1 cellular context compared by ENCODE assay signal in the genomic region with DNA sequence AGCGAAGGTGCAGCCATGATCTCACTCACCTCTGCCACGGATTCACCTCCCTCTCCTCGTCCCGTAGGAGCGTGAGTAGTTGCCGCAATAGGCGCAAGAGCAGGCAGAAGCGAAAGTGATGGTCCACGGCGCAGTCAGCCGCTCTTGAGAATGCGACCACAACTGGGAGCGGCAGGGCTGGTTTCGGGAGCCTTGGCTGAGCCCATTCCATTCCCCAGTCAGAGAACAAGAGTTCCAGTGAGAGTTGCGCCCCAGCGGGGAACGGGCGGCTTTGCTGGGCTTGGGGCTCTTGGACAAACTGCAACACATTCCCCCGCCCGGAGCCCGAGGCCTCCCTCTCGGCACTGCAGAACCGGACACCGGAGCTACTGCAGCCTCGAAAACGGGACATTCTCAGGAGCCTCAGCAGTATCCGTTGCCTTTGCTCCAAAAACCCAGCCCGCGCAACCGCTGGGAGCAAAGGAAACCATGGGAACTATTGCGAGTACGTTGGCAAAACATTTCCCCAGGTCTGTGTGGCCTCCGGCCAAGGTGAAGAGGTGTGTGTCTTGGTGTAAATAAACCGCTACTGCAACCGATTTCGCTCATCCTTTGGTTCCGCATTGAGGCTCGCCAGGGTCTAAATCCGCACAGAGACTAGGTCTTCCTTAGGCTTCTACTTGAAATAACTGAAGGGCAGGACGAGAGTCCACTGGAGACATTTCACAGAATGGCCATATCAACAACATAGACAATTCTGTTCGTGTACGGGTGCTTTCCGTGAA.
TF ChIP-seq lines count a peak whose summit lies in the region.

No MANE protein-coding gene starts in this region.

TF ChIP-seq in HepG2, 621 proteins besides CTCF, POLR2A, EP300 and RAD21 (continued from another document and continues in another):
- TF ChIP-seq ZNF407 (CRISPR knock-in tag; IDR thresholded peaks at IDR 0.05; ENCODE audit: not compliant biosample characterization) (no peak), MXD4 (CRISPR knock-in tag; IDR thresholded peaks at IDR 0.05) (no peak; the same call in 1 of the 2 replicates), SP5 (CRISPR knock-in tag; IDR thresholded peaks at IDR 0.05; ENCODE audit: borderline replicate concordance, low read depth) (peak; percentile 26; the same call in 1 of the 2 replicates), CBX2 (IDR thresholded peaks at IDR 0.05; ENCODE audit: low read depth, low read length) (no peak), CBX2 (CRISPR knock-in tag; IDR thresholded peaks at IDR 0.05; ENCODE audit: low read depth) (no peak), ZBTB8A (CRISPR knock-in tag; IDR thresholded peaks at IDR 0.05; ENCODE audit: borderline replicate concordance, low read depth) (no peak), IRF1 (CRISPR knock-in tag; IDR thresholded peaks at IDR 0.05; ENCODE audit: low read depth) (no peak), POGK (CRISPR knock-in tag; conservative IDR thresholded peaks at IDR 0.05) (0 out of 2 replicates have a peak, but pooled peaks have one; percentile 36), AGO2 (optimal IDR thresholded peaks at IDR 0.05; ENCODE audit: low read depth, low read length) (no peak), THRA (CRISPR knock-in tag; IDR thresholded peaks at IDR 0.05; ENCODE audit: borderline replicate concordance) (peak; percentile 54; the same call in 1 of the 2 replicates), PAWR (CRISPR knock-in tag; IDR thresholded peaks at IDR 0.05; ENCODE audit: borderline replicate concordance) (no peak), TGIF2 (CRISPR knock-in tag; IDR thresholded peaks at IDR 0.05) (0 out of 2 replicates have a peak, but pooled peaks have one; percentile 48), RXRA (CRISPR knock-in tag; IDR thresholded peaks at IDR 0.05) (peak; percentile 61), REXO4 (CRISPR knock-in tag; IDR thresholded peaks at IDR 0.05; ENCODE audit: borderline replicate concordance) (no peak), TP53 (CRISPR knock-in tag; conservative IDR thresholded peaks at IDR 0.05) (no peak; the same call in 1 of the 2 replicates), ZNF569 (CRISPR knock-in tag; IDR thresholded peaks at IDR 0.05; ENCODE audit: borderline replicate concordance) (no peak), HDAC2 (CRISPR knock-in tag; IDR thresholded peaks at IDR 0.05) (peak; percentile 72), ZNF232 (CRISPR knock-in tag; IDR thresholded peaks at IDR 0.05; ENCODE audit: borderline replicate concordance) (peak; percentile 70; the same call in 1 of the 2 replicates), ZNF616 (CRISPR knock-in tag; IDR thresholded peaks at IDR 0.05; ENCODE audit: low read depth) (no peak), GATAD1 (CRISPR knock-in tag; IDR thresholded peaks at IDR 0.05) (peak; percentile 93), MXI1 (IDR thresholded peaks at IDR 0.05; ENCODE audit: borderline replicate concordance, low read depth, low read length) (0 out of 3 replicates have a peak, but pooled peaks have one; percentile 40), HNRNPK (IDR thresholded peaks at IDR 0.05; ENCODE audit: low read depth, low read length, poor library complexity, severe bottlenecking) (no peak), HOXA3 (CRISPR knock-in tag; IDR thresholded peaks at IDR 0.05) (peak; percentile 74), ZFP36L1 (CRISPR knock-in tag; IDR thresholded peaks at IDR 0.05) (no peak), KAT8 (CRISPR knock-in tag; IDR thresholded peaks at IDR 0.05) (peak; percentile 89), ZNF33B (CRISPR knock-in tag; IDR thresholded peaks at IDR 0.05) (no peak)
- TF ChIP-seq, protein P1, sequence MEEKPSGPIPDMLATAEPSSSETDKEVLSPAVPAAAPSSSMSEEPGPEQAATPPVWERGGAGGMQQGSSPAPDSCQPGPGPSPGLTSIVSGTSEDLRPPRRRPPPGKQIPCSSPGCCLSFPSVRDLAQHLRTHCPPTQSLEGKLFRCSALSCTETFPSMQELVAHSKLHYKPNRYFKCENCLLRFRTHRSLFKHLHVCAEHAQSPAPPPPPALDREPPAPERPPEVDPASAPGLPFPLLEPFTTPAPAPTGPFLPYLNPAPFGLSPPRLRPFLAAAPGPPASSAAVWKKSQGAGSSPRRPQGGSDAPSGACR (CRISPR knock-in tag; IDR thresholded peaks at IDR 0.05): no peak
- TF ChIP-seq, protein P2, sequence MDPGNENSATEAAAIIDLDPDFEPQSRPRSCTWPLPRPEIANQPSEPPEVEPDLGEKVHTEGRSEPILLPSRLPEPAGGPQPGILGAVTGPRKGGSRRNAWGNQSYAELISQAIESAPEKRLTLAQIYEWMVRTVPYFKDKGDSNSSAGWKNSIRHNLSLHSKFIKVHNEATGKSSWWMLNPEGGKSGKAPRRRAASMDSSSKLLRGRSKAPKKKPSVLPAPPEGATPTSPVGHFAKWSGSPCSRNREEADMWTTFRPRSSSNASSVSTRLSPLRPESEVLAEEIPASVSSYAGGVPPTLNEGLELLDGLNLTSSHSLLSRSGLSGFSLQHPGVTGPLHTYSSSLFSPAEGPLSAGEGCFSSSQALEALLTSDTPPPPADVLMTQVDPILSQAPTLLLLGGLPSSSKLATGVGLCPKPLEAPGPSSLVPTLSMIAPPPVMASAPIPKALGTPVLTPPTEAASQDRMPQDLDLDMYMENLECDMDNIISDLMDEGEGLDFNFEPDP (CRISPR knock-in tag; conservative IDR thresholded peaks at IDR 0.05): no peak
- TF ChIP-seq, protein P3, sequence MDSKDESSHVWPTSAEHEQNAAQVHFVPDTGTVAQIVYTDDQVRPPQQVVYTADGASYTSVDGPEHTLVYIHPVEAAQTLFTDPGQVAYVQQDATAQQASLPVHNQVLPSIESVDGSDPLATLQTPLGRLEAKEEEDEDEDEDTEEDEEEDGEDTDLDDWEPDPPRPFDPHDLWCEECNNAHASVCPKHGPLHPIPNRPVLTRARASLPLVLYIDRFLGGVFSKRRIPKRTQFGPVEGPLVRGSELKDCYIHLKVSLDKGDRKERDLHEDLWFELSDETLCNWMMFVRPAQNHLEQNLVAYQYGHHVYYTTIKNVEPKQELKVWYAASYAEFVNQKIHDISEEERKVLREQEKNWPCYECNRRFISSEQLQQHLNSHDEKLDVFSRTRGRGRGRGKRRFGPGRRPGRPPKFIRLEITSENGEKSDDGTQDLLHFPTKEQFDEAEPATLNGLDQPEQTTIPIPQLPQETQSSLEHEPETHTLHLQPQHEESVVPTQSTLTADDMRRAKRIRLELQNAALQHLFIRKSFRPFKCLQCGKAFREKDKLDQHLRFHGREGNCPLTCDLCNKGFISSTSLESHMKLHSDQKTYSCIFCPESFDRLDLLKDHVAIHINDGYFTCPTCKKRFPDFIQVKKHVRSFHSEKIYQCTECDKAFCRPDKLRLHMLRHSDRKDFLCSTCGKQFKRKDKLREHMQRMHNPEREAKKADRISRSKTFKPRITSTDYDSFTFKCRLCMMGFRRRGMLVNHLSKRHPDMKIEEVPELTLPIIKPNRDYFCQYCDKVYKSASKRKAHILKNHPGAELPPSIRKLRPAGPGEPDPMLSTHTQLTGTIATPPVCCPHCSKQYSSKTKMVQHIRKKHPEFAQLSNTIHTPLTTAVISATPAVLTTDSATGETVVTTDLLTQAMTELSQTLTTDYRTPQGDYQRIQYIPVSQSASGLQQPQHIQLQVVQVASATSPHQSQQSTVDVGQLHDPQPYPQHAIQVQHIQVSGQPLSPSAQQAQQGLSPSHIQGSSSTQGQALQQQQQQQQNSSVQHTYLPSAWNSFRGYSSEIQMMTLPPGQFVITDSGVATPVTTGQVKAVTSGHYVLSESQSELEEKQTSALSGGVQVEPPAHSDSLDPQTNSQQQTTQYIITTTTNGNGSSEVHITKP (CRISPR knock-in tag; IDR thresholded peaks at IDR 0.05; ENCODE audit: low read depth): 0 out of 2 replicates have a peak, but pooled peaks have one; percentile 46
- TF ChIP-seq, protein P4, sequence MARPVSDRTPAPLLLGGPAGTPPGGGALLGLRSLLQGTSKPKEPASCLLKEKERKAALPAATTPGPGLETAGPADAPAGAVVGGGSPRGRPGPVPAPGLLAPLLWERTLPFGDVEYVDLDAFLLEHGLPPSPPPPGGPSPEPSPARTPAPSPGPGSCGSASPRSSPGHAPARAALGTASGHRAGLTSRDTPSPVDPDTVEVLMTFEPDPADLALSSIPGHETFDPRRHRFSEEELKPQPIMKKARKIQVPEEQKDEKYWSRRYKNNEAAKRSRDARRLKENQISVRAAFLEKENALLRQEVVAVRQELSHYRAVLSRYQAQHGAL (CRISPR knock-in tag; IDR thresholded peaks at IDR 0.05; ENCODE audit: not compliant biosample characterization): no peak
- TF ChIP-seq, protein P5, sequence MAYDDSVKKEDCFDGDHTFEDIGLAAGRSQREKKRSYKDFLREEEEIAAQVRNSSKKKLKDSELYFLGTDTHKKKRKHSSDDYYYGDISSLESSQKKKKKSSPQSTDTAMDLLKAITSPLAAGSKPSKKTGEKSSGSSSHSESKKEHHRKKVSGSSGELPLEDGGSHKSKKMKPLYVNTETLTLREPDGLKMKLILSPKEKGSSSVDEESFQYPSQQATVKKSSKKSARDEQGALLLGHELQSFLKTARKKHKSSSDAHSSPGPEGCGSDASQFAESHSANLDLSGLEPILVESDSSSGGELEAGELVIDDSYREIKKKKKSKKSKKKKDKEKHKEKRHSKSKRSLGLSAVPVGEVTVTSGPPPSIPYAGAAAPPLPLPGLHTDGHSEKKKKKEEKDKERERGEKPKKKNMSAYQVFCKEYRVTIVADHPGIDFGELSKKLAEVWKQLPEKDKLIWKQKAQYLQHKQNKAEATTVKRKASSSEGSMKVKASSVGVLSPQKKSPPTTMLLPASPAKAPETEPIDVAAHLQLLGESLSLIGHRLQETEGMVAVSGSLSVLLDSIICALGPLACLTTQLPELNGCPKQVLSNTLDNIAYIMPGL (CRISPR knock-in tag; IDR thresholded peaks at IDR 0.05; ENCODE audit: borderline replicate concordance in 1 of 2, low read depth in 1 of 2): peak; percentile 70 to 88; a peak in 3 of 4 replicates
